In genomic region chr9:82829818-82830217, GRCh38 we compare ENCODE assay signal across 1 cellular context.
TF ChIP-seq lines count a peak whose summit lies in the region.

No MANE protein-coding gene starts in this region.

TF ChIP-seq in HEK293, 187 proteins besides CTCF, POLR2A, EP300 and RAD21 (continued from another document and continues in another):
- TF ChIP-seq ZNF133 (tag by site-specific recombination; IDR thresholded peaks at IDR 0.05) (no peak), ZSCAN4 (tag by site-specific recombination; IDR thresholded peaks at IDR 0.05) (no peak), ZNF768 (tag by site-specific recombination; IDR thresholded peaks at IDR 0.05) (no peak), ZNF600 (tag by site-specific recombination; IDR thresholded peaks at IDR 0.05) (no peak), ZNF214 (tag by site-specific recombination; IDR thresholded peaks at IDR 0.05; ENCODE audit: borderline replicate concordance) (no peak), ZNF561 (tag by site-specific recombination; IDR thresholded peaks at IDR 0.05; ENCODE audit: borderline replicate concordance) (no peak), ZBTB26 (tag by site-specific recombination; optimal IDR thresholded peaks at IDR 0.05) (no peak), PRDM10 (tag by site-specific recombination; IDR thresholded peaks at IDR 0.05) (no peak), ZNF426 (tag by site-specific recombination; IDR thresholded peaks at IDR 0.05) (no peak), ZNF16 (tag by site-specific recombination; IDR thresholded peaks at IDR 0.05; ENCODE audit: low read depth) (no peak), ZNF530 (tag by site-specific recombination; IDR thresholded peaks at IDR 0.05; ENCODE audit: low read depth) (no peak), ZNF138 (tag by site-specific recombination; IDR thresholded peaks at IDR 0.05; ENCODE audit: borderline replicate concordance) (no peak), ZNF146 (tag by site-specific recombination; IDR thresholded peaks at IDR 0.05) (no peak), ZNF585B (tag by site-specific recombination; IDR thresholded peaks at IDR 0.05) (no peak), ZNF394 (tag by site-specific recombination; IDR thresholded peaks at IDR 0.05; ENCODE audit: borderline replicate concordance) (0 out of 2 replicates have a peak, but pooled peaks have one; percentile 20), SP7 (tag by site-specific recombination; IDR thresholded peaks at IDR 0.05) (peak; percentile 64), REPIN1 (tag by site-specific recombination; IDR thresholded peaks at IDR 0.05; ENCODE audit: low read depth) (no peak), ZNF692 (tag by site-specific recombination; IDR thresholded peaks at IDR 0.05) (no peak), ZNF488 (tag by site-specific recombination; IDR thresholded peaks at IDR 0.05) (no peak), ZNF266 (tag by site-specific recombination; IDR thresholded peaks at IDR 0.05; ENCODE audit: low read depth) (no peak), ZNF175 (tag by site-specific recombination; IDR thresholded peaks at IDR 0.05) (no peak), ZNF555 (tag by site-specific recombination; conservative IDR thresholded peaks at IDR 0.05) (no peak; the same call in 1 of the 2 replicates), KLF8 (tag by site-specific recombination; IDR thresholded peaks at IDR 0.05) (no peak), ZNF677 (tag by site-specific recombination; IDR thresholded peaks at IDR 0.05) (no peak), TSHZ1 (tag by site-specific recombination; IDR thresholded peaks at IDR 0.05; ENCODE audit: borderline replicate concordance) (0 out of 2 replicates have a peak, but pooled peaks have one; percentile 28), GLIS1 (tag by site-specific recombination; IDR thresholded peaks at IDR 0.05) (no peak), ZNF148 (tag by site-specific recombination; IDR thresholded peaks at IDR 0.05; ENCODE audit: borderline replicate concordance) (no peak), ZNF366 (tag by site-specific recombination; conservative IDR thresholded peaks at IDR 0.05) (no peak), ZNF626 (tag by site-specific recombination; IDR thresholded peaks at IDR 0.05) (no peak), PRDM2 (tag by site-specific recombination; IDR thresholded peaks at IDR 0.05; ENCODE audit: borderline replicate concordance) (no peak), GLI2 (tag by site-specific recombination; IDR thresholded peaks at IDR 0.05; ENCODE audit: borderline replicate concordance, low read depth) (peak; percentile 82), TRIM28 (IDR thresholded peaks at IDR 0.05; ENCODE audit: borderline replicate concordance, low read length) (no peak), ZNF350 (tag by site-specific recombination; IDR thresholded peaks at IDR 0.05) (0 out of 2 replicates have a peak, but pooled peaks have one; percentile 20), GLIS2 (tag by site-specific recombination; IDR thresholded peaks at IDR 0.05) (no peak), ZSCAN30 (tag by site-specific recombination; IDR thresholded peaks at IDR 0.05) (no peak), ZNF48 (tag by site-specific recombination; IDR thresholded peaks at IDR 0.05) (no peak), ZSCAN23 (tag by site-specific recombination; IDR thresholded peaks at IDR 0.05) (no peak), ZSCAN16 (tag by site-specific recombination; IDR thresholded peaks at IDR 0.05) (no peak), SCRT2 (tag by site-specific recombination; IDR thresholded peaks at IDR 0.05) (no peak), ZNF202 (tag by site-specific recombination; IDR thresholded peaks at IDR 0.05; ENCODE audit: borderline replicate concordance) (no peak), ZNF391 (tag by site-specific recombination; IDR thresholded peaks at IDR 0.05; ENCODE audit: borderline replicate concordance, low read depth) (no peak), ZBTB1 (tag by site-specific recombination; IDR thresholded peaks at IDR 0.05) (peak; percentile 51; the same call in 1 of the 2 replicates)
